In genomic region chr18:44826418-44827259, GRCh38 we compare ENCODE assay signal across 8 cellular contexts.
DNase-seq lines count a peak whose midpoint lies in the region; ATAC-seq and TF ChIP-seq lines count a peak whose summit lies in the region.

No MANE protein-coding gene starts in this region.

- TF ChIP-seq POLR2A in gastroesophageal sphincter (IDR thresholded peaks at IDR 0.05), result no peak

- no peak for TF ChIP-seq EP300 in gastroesophageal sphincter (IDR thresholded peaks at IDR 0.05)

- peak overlapping the region; percentile 21 for H2AFZ ChIP-seq in parathyroid adenoma

- peaks cover 5% of the 10 kb centered on the region for H3K79me2 ChIP-seq in parathyroid adenoma

- H3K9ac ChIP-seq in parathyroid adenoma, result no peak overlapping the region

- peak overlapping the region; percentile 58 to 84 (median 79) for H3K27ac ChIP-seq in gastroesophageal sphincter
- peak overlapping the region; percentile 59 for H3K27ac ChIP-seq in parathyroid adenoma

- H3K4me1 ChIP-seq in gastroesophageal sphincter (peaks cover 29 to 80% (median 31%) of the 10 kb centered on the region in 3 donors), parathyroid adenoma (peaks cover 24% of the 10 kb centered on the region)

- in situ Hi-C loops in SK-MEL-5 (cut with HindIII; ENCODE audit: low pct_unique_long_range_greater_than_20kb, low sequenced_read_pairs), result no loop called here

- H3K4me3 ChIP-seq in gastroesophageal sphincter (no peak overlapping the region), parathyroid adenoma (ENCODE audit: low read depth, low read length) (no peak overlapping the region)

- H3K27me3 ChIP-seq in gastroesophageal sphincter, result no peaks in the 10 kb centered on the region
- no peaks in the 10 kb centered on the region for H3K27me3 ChIP-seq in parathyroid adenoma (ENCODE audit: control insufficient read depth, insufficient read depth, low read length)

- TF ChIP-seq CTCF in gastroesophageal sphincter (IDR thresholded peaks at IDR 0.05) (no peak), parathyroid adenoma (IDR thresholded peaks at IDR 0.05) (no peak)

- DNase-seq in HK-2 (ENCODE audit: unreplicated experiment), result peak; percentile 14
- peak; percentile 34 for DNase-seq in SK-MEL-5 (ENCODE audit: low read depth, low spot score)
- DNase-seq in HuH-7 (ENCODE audit: low spot score), result no peak
- no peak for DNase-seq in SHP77 treated with DMSO at 0.1 percent for 48 hours (lab: John Stamatoyannopoulos, UW)

- no peak overlapping the region for H3K4me2 ChIP-seq in parathyroid adenoma (ENCODE audit: low read length)

- H3K36me3 ChIP-seq in gastroesophageal sphincter (no peaks in the 10 kb centered on the region), parathyroid adenoma (ENCODE audit: control insufficient read depth, insufficient read depth, low read length) (no peaks in the 10 kb centered on the region)

- no peaks in the 10 kb centered on the region for H3K9me3 ChIP-seq in gastroesophageal sphincter
- no peaks in the 10 kb centered on the region for H3K9me3 ChIP-seq in parathyroid adenoma (ENCODE audit: control insufficient read depth, low read length)

- 12 to 21% methylated on average over 4 to 5 of the region's 5 CpGs for WGBS in gastroesophageal sphincter (ENCODE audit: low coverage in 1 of 2), 2 donors

- ATAC-seq in gastroesophageal sphincter (peak; percentile 83), HG03457 (IDR thresholded peaks at IDR 0.05; ENCODE audit: unreplicated experiment) (no peak), HG03432 (IDR thresholded peaks at IDR 0.05; ENCODE audit: unreplicated experiment) (no peak)

Comparison
In these comparisons a context has a peak if more than half of its experiments do, and no peak if none do; other contexts are left out.
1. DNase-seq: peak in HK-2 (single experiment) and SK-MEL-5 (single experiment); none in HuH-7 (single experiment) and SHP77 treated with DMSO at 0.1 percent for 48 hours (single experiment).